In genomic region chr2:221337957-221338685, GRCh38 we compare ENCODE assay signal across 1 cellular context.
TF ChIP-seq lines count a peak whose summit lies in the region.

No MANE protein-coding gene starts in this region.

TF ChIP-seq in GM12878, 131 proteins besides CTCF, POLR2A, EP300 and RAD21 (continued from another document):
- peak; percentile 82 for TF ChIP-seq IKZF1 (conservative IDR thresholded peaks at IDR 0.05)
- peak; percentile 74 for TF ChIP-seq MTA2 (IDR thresholded peaks at IDR 0.05; ENCODE audit: low read depth)
- 0 out of 2 replicates have a peak, but pooled peaks have one; percentile 24 for TF ChIP-seq RELB (IDR thresholded peaks at IDR 0.05; ENCODE audit: low read depth)
- TF ChIP-seq, protein P1, sequence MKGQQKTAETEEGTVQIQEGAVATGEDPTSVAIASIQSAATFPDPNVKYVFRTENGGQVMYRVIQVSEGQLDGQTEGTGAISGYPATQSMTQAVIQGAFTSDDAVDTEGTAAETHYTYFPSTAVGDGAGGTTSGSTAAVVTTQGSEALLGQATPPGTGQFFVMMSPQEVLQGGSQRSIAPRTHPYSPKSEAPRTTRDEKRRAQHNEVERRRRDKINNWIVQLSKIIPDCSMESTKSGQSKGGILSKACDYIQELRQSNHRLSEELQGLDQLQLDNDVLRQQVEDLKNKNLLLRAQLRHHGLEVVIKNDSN (IDR thresholded peaks at IDR 0.05; ENCODE audit: borderline replicate concordance, extremely low read length, insufficient read depth, low read depth, low read length), result no peak
TF ChIP-seq in GM12878: peak in this region for 9.
